8 cellular contexts compared by ENCODE assay signal in genomic region chr1:12153181-12153785, GRCh38.
DNase-seq lines count a peak whose midpoint lies in the region; ATAC-seq and TF ChIP-seq lines count a peak whose summit lies in the region.

No MANE protein-coding gene starts in this region.

- H3K4me1 Mint-ChIP-seq in memory B cell: peaks cover 71% of the 10 kb centered on the region

- H3K27me3 Mint-ChIP-seq in memory B cell: no peaks in the 10 kb centered on the region

- H3K27ac Mint-ChIP-seq in memory B cell: peak overlapping the region; percentile 85

- TF ChIP-seq CTCF in GM06990 (IDR thresholded peaks at IDR 0.05; ENCODE audit: insufficient read depth, low read length, poor library complexity, severe bottlenecking) (no peak), astrocyte of the spinal cord (IDR thresholded peaks at IDR 0.05; ENCODE audit: low read depth, low read length) (no peak)

- peaks cover 2% of the 10 kb centered on the region for H3K36me3 Mint-ChIP-seq in memory B cell

- DNase-seq in GM06990 (ENCODE audit: extremely low read depth, insufficient read length): peak; percentile 65
- DNase-seq in LoVo (ENCODE audit: low spot score): peak; percentile 30
- peak; percentile 67 for DNase-seq in astrocyte of the spinal cord (ENCODE audit: low read depth, low spot score)
- peak; percentile 37 to 47 for DNase-seq in memory B cell (ENCODE audit: low spot score in 2 of 2)
- no peak for DNase-seq in COLO668 (lab: John Stamatoyannopoulos, UW; ENCODE audit: unreplicated experiment)
- no peak for DNase-seq in activated gamma-delta T cell treated with Interleukin-2 at 50 U/mL for 16 hours
- no peak for DNase-seq in NCI-H82 (lab: John Stamatoyannopoulos, UW)
- DNase-seq in activated CD4-positive, CD25-positive, alpha-beta regulatory T cell treated with anti-CD3 and anti-CD28 coated beads, Interleukin-2, amount 50 U/mL, for 72 hours: no peak

- no peaks in the 10 kb centered on the region for H3K36me3 ChIP-seq in GM06990 (ENCODE audit: control insufficient read depth, insufficient read depth, low read length)

- no peak overlapping the region for H3K4me3 ChIP-seq in GM06990 (replicated peaks; ENCODE audit: low read depth, low read length)
- no peak overlapping the region for H3K4me3 ChIP-seq in astrocyte of the spinal cord (ENCODE audit: low read depth, low read length)

- H3K27me3 ChIP-seq in GM06990 (replicated peaks; ENCODE audit: control insufficient read depth, insufficient read depth, low read length): no peaks in the 10 kb centered on the region

- H3K9me3 Mint-ChIP-seq in memory B cell: peaks cover 2% of the 10 kb centered on the region

- peak; percentile 43 for ATAC-seq in memory B cell (ENCODE audit: low read depth)

- in situ Hi-C loops in astrocyte of the spinal cord (cut with HindIII; ENCODE audit: low sequenced_read_pairs): no loop called here

- H3K4me3 Mint-ChIP-seq in memory B cell: peak overlapping the region; percentile 70

Comparison
In these comparisons a context has a peak if more than half of its experiments do, and no peak if none do; other contexts are left out.
1. DNase-seq: peak in GM06990 (single experiment), LoVo (single experiment), astrocyte of the spinal cord (single experiment) and memory B cell (2 of 2); none in COLO668 (single experiment), activated gamma-delta T cell treated with Interleukin-2 at 50 U/mL for 16 hours (single experiment), NCI-H82 (single experiment) and activated CD4-positive, CD25-positive, alpha-beta regulatory T cell treated with anti-CD3 and anti-CD28 coated beads, Interleukin-2, amount 50 U/mL, for 72 hours (single experiment).